13 cellular contexts compared by ENCODE assay signal in genomic region chr6:144478487-144478886, GRCh38.
DNase-seq lines count a peak whose midpoint lies in the region; ATAC-seq and TF ChIP-seq lines count a peak whose summit lies in the region.
"Had no signal": no experiment of that assay in that cellular context is flagged by ENCODE, and none has a peak within 500 bp of the region (broad histone marks: within the 10 kb centered on the region; RNA-seq: fewer than 3 reads in every experiment).

No MANE protein-coding gene starts in this region.

- H3K4me3 Mint-ChIP-seq in CD4-positive, alpha-beta memory T cell = no peak overlapping the region

- no peak overlapping the region for H3K27ac ChIP-seq in CD4-positive, alpha-beta memory T cell (ENCODE audit: low read depth, low read length)
- H3K27ac ChIP-seq in VCaP (peak overlapping the region; percentile 24; the same call in 1 of the 2 replicates), SK-N-SH (ENCODE audit: low read depth in 2 of 2, low read length in 1 of 2) (no peak overlapping the region; a peak in 1 of 4 replicates)
- H3K27ac ChIP-seq: PC-9 had no signal

- DNase-seq in CD4-positive, alpha-beta memory T cell = no peak
- peak; percentile 78 for DNase-seq in left ventricle myocardium superior
- peak; percentile 4 for DNase-seq in putamen (ENCODE audit: low spot score)
- no peak for DNase-seq in SK-N-SH
- no peak for DNase-seq in GDM1 (lab: John Stamatoyannopoulos, UW)
- no peak for DNase-seq in CD1c-positive myeloid dendritic cell (ENCODE audit: extremely low spot score)
- no peak for DNase-seq in activated CD4-positive, alpha-beta T cell treated with anti-CD3 and anti-CD28 coated beads for 48 hours
- DNase-seq: DMS 273 treated with DMSO at 0.1 percent for 48 hours; effector CD4-positive, alpha-beta T cell; NCI-H446 treated with DMSO at 0.1 percent for 48 hours; PC-9 had no signal

- H3F3A ChIP-seq in SK-N-SH (replicated peaks; ENCODE audit: insufficient read depth) = no peaks in the 10 kb centered on the region

- no peak for TF ChIP-seq RAD21 in SK-N-SH (IDR thresholded peaks at IDR 0.05; ENCODE audit: low read length)

- CTCF ChIA-PET in CD4-positive, alpha-beta memory T cell (lab: Charles Lee; ENCODE audit: partially characterized antibody) = interaction anchor here (1.6 to 3.1 kb wide), 2 partner anchors 9 to 262 kb away, joined by 4 to 13 read pairs; no protein-coding TSS in a partner anchor
- CTCF ChIA-PET in SK-N-SH (lab: Yijun Ruan, JAX) = no interaction called here

- H3K4me1 ChIP-seq in CD4-positive, alpha-beta memory T cell (ENCODE audit: insufficient read depth, low read length) = no peaks in the 10 kb centered on the region
- H3K4me1 ChIP-seq in SK-N-SH (ENCODE audit: control insufficient read depth in 1 of 2, insufficient read depth in 2 of 2, low read depth in 1 of 2, low read length in 1 of 2) = no peaks in the 10 kb centered on the region; a peak in 1 of 4 replicates

- H3K9ac ChIP-seq in SK-N-SH = no peak overlapping the region

- H3K9me3 Mint-ChIP-seq in CD4-positive, alpha-beta memory T cell = no peaks in the 10 kb centered on the region

- peaks cover 53% of the 10 kb centered on the region for H3K36me3 ChIP-seq in CD4-positive, alpha-beta memory T cell (ENCODE audit: insufficient read depth, low read length)
- no peaks in the 10 kb centered on the region for H3K36me3 ChIP-seq in SK-N-SH (replicated peaks in 1 of 2; ENCODE audit: control insufficient read depth in 1 of 2, insufficient read depth in 2 of 2, low read length in 1 of 2)

- intact Hi-C loops in CD4-positive, alpha-beta memory T cell (cut with micrococcal nuclease) = loop anchor here (10.0 kb wide), 1 partner anchor 194 kb away; the partner anchor contains the start of gene UTRN
- intact Hi-C loops in left ventricle myocardium superior (cut with micrococcal nuclease) = no loop called here

- H3K79me2 ChIP-seq in SK-N-SH (ENCODE audit: insufficient read depth) = no peaks in the 10 kb centered on the region

- no peak overlapping the region for H3K4me3 ChIP-seq in CD4-positive, alpha-beta memory T cell (ENCODE audit: low read length in 2 of 2)
- no peak overlapping the region for H3K4me3 ChIP-seq in SK-N-SH (ENCODE audit: low read depth in 2 of 2, low read length in 1 of 2)
- H3K4me3 ChIP-seq: lung, PC-9 had no signal

- peak; percentile 98 for ATAC-seq in left ventricle myocardium superior

- TF ChIP-seq EP300 in SK-N-SH (IDR thresholded peaks at IDR 0.05; ENCODE audit: borderline replicate concordance in 1 of 2, low read depth in 1 of 2, low read length in 1 of 2) = no peak

- no peak overlapping the region for H3K4me2 ChIP-seq in SK-N-SH
- H3K4me2 ChIP-seq: PC-9 had no signal

- no peaks in the 10 kb centered on the region for H3K9me3 ChIP-seq in CD4-positive, alpha-beta memory T cell (ENCODE audit: control insufficient read depth in 1 of 2, low read length in 2 of 2)
- H3K9me3 ChIP-seq in SK-N-SH = no peaks in the 10 kb centered on the region

- peaks cover 0 to 15% (median 6%) of the 10 kb centered on the region in 4 donors for H3K4me1 Mint-ChIP-seq in CD4-positive, alpha-beta memory T cell

- no peak overlapping the region for H2AFZ ChIP-seq in SK-N-SH (ENCODE audit: low read depth)
- H2AFZ ChIP-seq: PC-9 had no signal

- 84% methylated on average over 4 of the region's 5 CpGs for WGBS in SK-N-SH (ENCODE audit: low lambda C conversion rate)

- no peaks in the 10 kb centered on the region for H4K20me1 ChIP-seq in SK-N-SH (ENCODE audit: insufficient read depth)

- H3K36me3 Mint-ChIP-seq in CD4-positive, alpha-beta memory T cell = peaks cover 54 to 69% of the 10 kb centered on the region in 2 donors

- no peaks in the 10 kb centered on the region for H3K27me3 Mint-ChIP-seq in CD4-positive, alpha-beta memory T cell

- H3K9me2 ChIP-seq in SK-N-SH = no peaks in the 10 kb centered on the region

- POLR2A ChIA-PET in CD4-positive, alpha-beta memory T cell (lab: Charles Lee; ENCODE audit: partially characterized antibody) = interaction anchor here (0.9 kb wide), 1 partner anchor 10 kb away, joined by 3 read pairs; no protein-coding TSS in a partner anchor
- POLR2A ChIA-PET in SK-N-SH (lab: Yijun Ruan, JAX) = no interaction called here

- H3K27me3 ChIP-seq in CD4-positive, alpha-beta memory T cell (ENCODE audit: insufficient read depth, low read length) = no peaks in the 10 kb centered on the region
- H3K27me3 ChIP-seq in SK-N-SH (ENCODE audit: insufficient read depth) = no peaks in the 10 kb centered on the region

- TF ChIP-seq CTCF in VCaP (conservative IDR thresholded peaks at IDR 0.05) (no peak), SK-N-SH (IDR thresholded peaks at IDR 0.05) (no peak)

- peak overlapping the region in 5 of 7 donors; percentile 15 to 88 (median 62) for H3K27ac Mint-ChIP-seq in CD4-positive, alpha-beta memory T cell

TF ChIP-seq in SK-N-SH, 30 proteins besides CTCF, POLR2A, EP300 and RAD21:
- TF ChIP-seq TEAD4 (IDR thresholded peaks at IDR 0.05; ENCODE audit: borderline replicate concordance, insufficient read depth) = no peak
- no peak for TF ChIP-seq JUND (IDR thresholded peaks at IDR 0.05)
- TF ChIP-seq SIN3A (IDR thresholded peaks at IDR 0.05; ENCODE audit: borderline replicate concordance, low read depth, low read length) = no peak
- TF ChIP-seq YY1 (IDR thresholded peaks at IDR 0.05; ENCODE audit: low read depth) = no peak
TF ChIP-seq in SK-N-SH: peak in this region for 0.

Comparison
In these comparisons a context has a peak if more than half of its experiments do, and no peak if none do; other contexts are left out.
1. DNase-seq: peak in left ventricle myocardium superior (single experiment) and putamen (single experiment); none in CD4-positive, alpha-beta memory T cell (0 of 5), SK-N-SH (single experiment), GDM1 (single experiment), CD1c-positive myeloid dendritic cell (single experiment) and activated CD4-positive, alpha-beta T cell treated with anti-CD3 and anti-CD28 coated beads for 48 hours (single experiment).